ENCODE assay signal across 9 cellular contexts in genomic region chr6:143400258-143401059, GRCh38. TPM values are rescaled to one million over a fixed set of nuclear protein-coding genes. Genes with fewer than 3 reads are reported as not detected.
DNase-seq lines count a peak whose midpoint lies in the region; ATAC-seq and TF ChIP-seq lines count a peak whose summit lies in the region.
"Had no signal": no experiment of that assay in that cellular context is flagged by ENCODE, and none has a peak within 500 bp of the region (broad histone marks: within the 10 kb centered on the region; RNA-seq: fewer than 3 reads in every experiment).

No MANE protein-coding gene starts in this region.

- no peaks in the 10 kb centered on the region for H3K9me3 Mint-ChIP-seq in CD4-positive, alpha-beta T cell

- peaks cover 32% of the 10 kb centered on the region for H3K4me1 Mint-ChIP-seq in CD4-positive, alpha-beta T cell (ENCODE audit: low read depth)

- H3K9me3 ChIP-seq in CD4-positive, alpha-beta T cell (ENCODE audit: control insufficient read depth, low read length) = no peaks in the 10 kb centered on the region
- H3K9me3 ChIP-seq in gastroesophageal sphincter = no peaks in the 10 kb centered on the region
- H3K9me3 ChIP-seq: pancreas had no signal

- whole genome bisulfite sequencing in gastroesophageal sphincter (ENCODE audit: low coverage in 1 of 2), 2 donors = 42 to 58% methylated on average over 5 to 6 of the region's 6 CpGs

- POLR2A ChIA-PET in CD4-positive, alpha-beta T cell (lab: Charles Lee) = interaction anchor here (1.2 kb wide), 1 partner anchor 50 kb away, joined by 3 read pairs; the partner anchor contains the start of genes ADAT2 and PEX3
- POLR2A ChIA-PET in GM10248 (lab: Yijun Ruan, JAX) = no interaction called here

- no peaks in the 10 kb centered on the region for H3K36me3 Mint-ChIP-seq in CD4-positive, alpha-beta T cell (ENCODE audit: low read depth)

- no peak for TF ChIP-seq CTCF in CD4-positive, alpha-beta T cell (IDR thresholded peaks at IDR 0.05)
- TF ChIP-seq CTCF in GM10248 (IDR thresholded peaks at IDR 0.05; ENCODE audit: control extremely low read depth, extremely low read depth, low read depth, missing control alignments) (no peak), gastroesophageal sphincter (IDR thresholded peaks at IDR 0.05) (no peak)

- H3K27ac ChIP-seq in CD4-positive, alpha-beta T cell (ENCODE audit: low read depth, low read length) = no peak overlapping the region
- no peak overlapping the region for H3K27ac ChIP-seq in gastroesophageal sphincter

- DNase-seq in CD4-positive, alpha-beta T cell = no peak
- DNase-seq in left colon (peak; percentile 13 to 48), GM10248 (ENCODE audit: extremely low spot score) (no peak), hippocampal formation (lab: John Stamatoyannopoulos, UW) (no peak), RKO (ENCODE audit: low spot score) (no peak)
- DNase-seq: pancreas had no signal

- intact Hi-C loops in CD4-positive, alpha-beta T cell (cut with DNase I, micrococcal nuclease) = no loop called here
- intact Hi-C loops in left colon (cut with DNase I, micrococcal nuclease) = no loop called here

- peaks cover 2% of the 10 kb centered on the region for H3K27me3 Mint-ChIP-seq in CD4-positive, alpha-beta T cell

- ATAC-seq in CD4-positive, alpha-beta T cell (ENCODE audit: poor library complexity) = peak; percentile 41
- ATAC-seq in HG02610 (IDR thresholded peaks at IDR 0.05; ENCODE audit: unreplicated experiment) (peak; percentile 50), SK-N-SH treated with all-trans-retinoic acid at 6 μM for 48 hours (peak; percentile 60), left colon (peak; percentile 87), gastroesophageal sphincter (no peak)

- peak overlapping the region; percentile 13 for H3K4me3 Mint-ChIP-seq in CD4-positive, alpha-beta T cell

- no peak overlapping the region for H3K4me3 ChIP-seq in gastroesophageal sphincter
- H3K4me3 ChIP-seq: pancreas had no signal

- TF ChIP-seq EP300 in gastroesophageal sphincter (IDR thresholded peaks at IDR 0.05) = no peak

- TF ChIP-seq POLR2A in gastroesophageal sphincter (IDR thresholded peaks at IDR 0.05) = no peak

- H3K36me3 ChIP-seq in gastroesophageal sphincter = no peaks in the 10 kb centered on the region
- H3K36me3 ChIP-seq: pancreas had no signal

- H3K27me3 ChIP-seq in CD4-positive, alpha-beta T cell (ENCODE audit: control insufficient read depth, insufficient read depth, low read length) = no peaks in the 10 kb centered on the region
- no peaks in the 10 kb centered on the region for H3K27me3 ChIP-seq in gastroesophageal sphincter
- H3K27me3 ChIP-seq: pancreas had no signal

- H3K4me1 ChIP-seq in gastroesophageal sphincter = no peaks in the 10 kb centered on the region

- peak overlapping the region; percentile 41 for H3K27ac Mint-ChIP-seq in CD4-positive, alpha-beta T cell

- CTCF ChIA-PET in CD4-positive, alpha-beta T cell (lab: Charles Lee) = interaction anchor here (1.1 kb wide), 1 partner anchor 27 kb away, joined by 4 read pairs; no protein-coding TSS in a partner anchor
- CTCF ChIA-PET in GM10248 (lab: Yijun Ruan, JAX) = interaction anchor here (0.7 to 3.3 kb wide), 7 partner anchors 9 to 329 kb away, joined by 3 to 19 read pairs (median 3); no protein-coding TSS in a partner anchor

TF ChIP-seq in SK-N-SH treated with all-trans-retinoic acid at 6 μM for 48 hours, 23 proteins besides CTCF, POLR2A, EP300 and RAD21:
- TF ChIP-seq PPARA (CRISPR knock-in tag; IDR thresholded peaks at IDR 0.05; ENCODE audit: borderline replicate concordance) (no peak), CREB5 (CRISPR knock-in tag; IDR thresholded peaks at IDR 0.05; ENCODE audit: low read depth) (no peak)

RNA-seq across cellular contexts. Expression of gene ADAT2, which starts 50.0 kb away (rescaled TPM):
- total RNA-seq in CD4-positive, alpha-beta T cell = 10 to 100 TPM; 14.6 to 17.4 TPM
- total RNA-seq in left colon (10 to 100 TPM in 1 of 2 donors, 1 to 10 TPM in 1; 6.7 to 11.6 TPM), gastroesophageal sphincter (1 to 10 TPM; 2.7 to 7.8 (median 3.7) TPM)

RNA-seq across cellular contexts. Expression of gene PEX3, which starts 50.1 kb away (rescaled TPM):
- total RNA-seq in CD4-positive, alpha-beta T cell = 1 to 10 TPM; 7.3 to 9.7 TPM
- total RNA-seq in left colon = 10 to 100 TPM; 10.4 to 11.2 TPM
- total RNA-seq in gastroesophageal sphincter = 10 to 100 TPM; 12.5 to 20.4 (median 16.6) TPM

Comparison
In these comparisons a context has a peak if more than half of its experiments do, and no peak if none do; other contexts are left out.
1. DNase-seq: peak in left colon (2 of 2); none in CD4-positive, alpha-beta T cell (0 of 10), GM10248 (single experiment), hippocampal formation (0 of 2) and RKO (single experiment).